Comparison of ENCODE assay signal across 24 cellular contexts in genomic region chr18:27600245-27600644, GRCh38.
"Had no signal": no experiment of that assay in that cellular context is flagged by ENCODE, and none has a peak within 500 bp of the region (broad histone marks: within the 10 kb centered on the region; RNA-seq: fewer than 3 reads in every experiment).

No MANE protein-coding gene starts in this region.

- H3K4me3 ChIP-seq: breast epithelium, colonic mucosa had no signal

- H3K9me3 ChIP-seq: breast epithelium, colonic mucosa had no signal

- H3K36me3 ChIP-seq: breast epithelium, colonic mucosa had no signal

- DNase-seq: activated CD4-positive, alpha-beta T cell treated with anti-CD3 and anti-CD28 coated beads for 48 hours; activated CD4-positive, alpha-beta T cell treated with anti-CD3 and anti-CD28 coated beads, Interleukin-2, amount 50 U/mL, for 4 hours; activated CD4-positive, CD25-positive, alpha-beta regulatory T cell treated with anti-CD3 and anti-CD28 coated beads, Interleukin-2, amount 50 U/mL, for 72 hours; activated CD8-positive, alpha-beta memory T cell treated with anti-CD3 and anti-CD28 coated beads, Interleukin-2, amount 50 U/mL, for 48 hours; activated CD8-positive, alpha-beta T cell treated with anti-CD3 and anti-CD28 coated beads, Interleukin-2, amount 10 ng/mL, durations not matched to agents 7 days and 5 days; activated effector memory CD4-positive, alpha-beta T cell treated with Interleukin-2 at 50 U/mL for 16 hours; activated naive CD4-positive, alpha-beta T cell; activated T-cell treated with anti-CD3 and anti-CD28 coated beads, Interleukin-2, amount 50 U/mL, for 1 hour; aorta; caudate nucleus; colonic mucosa; MM.1S; NCI-H1105; NCI-H1436; NCI-H187; NCI-H2081; NCI-H510A treated with DMSO at 0.1 percent for 48 hours; NCI-H69; PC-3; SIG-M5; T-helper 17 cell; T-helper 9 cell had no signal

- H3K27me3 ChIP-seq: breast epithelium, colonic mucosa had no signal

- H3K4me1 ChIP-seq: breast epithelium, colonic mucosa had no signal

- ATAC-seq: activated CD8-positive, alpha-beta T cell treated with anti-CD3 and anti-CD28 coated beads, Interleukin-2, amount 10 ng/mL, durations not matched to agents 7 days and 5 days; PC-3; T-helper 17 cell; WTC11 had no signal

- H3K27ac ChIP-seq: breast epithelium, colonic mucosa had no signal
